ENCODE assay signal across 1 cellular context in the genomic region with DNA sequence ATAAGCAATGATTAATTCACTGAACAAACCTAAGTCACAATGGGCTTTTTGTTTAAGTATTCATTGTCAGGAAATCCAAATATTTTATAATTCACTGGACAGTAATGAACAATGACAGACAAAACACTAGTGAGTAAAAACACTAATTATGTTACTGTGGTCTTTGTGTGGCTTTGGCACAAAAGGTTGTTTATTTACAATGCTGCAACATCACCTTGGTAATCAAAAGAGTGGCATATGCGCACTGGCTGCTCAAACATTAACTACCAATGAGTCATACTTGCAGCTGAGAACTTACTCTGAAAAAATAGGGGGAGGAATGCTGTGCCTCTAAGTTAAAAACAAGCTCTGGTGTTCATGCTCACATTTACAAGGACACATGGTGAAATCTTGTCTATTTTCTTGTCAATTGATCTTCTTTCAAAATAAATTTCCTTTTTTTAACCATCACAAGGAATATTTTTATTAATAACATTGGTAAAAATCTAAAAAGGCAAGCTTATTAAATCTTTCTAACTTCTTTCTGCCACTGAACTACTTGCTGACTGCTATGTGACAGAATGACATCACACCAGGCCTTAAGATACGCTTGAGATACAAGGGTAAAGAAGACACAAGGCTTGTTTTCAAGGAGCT.
TF ChIP-seq lines count a peak whose summit lies in the region.

No MANE protein-coding gene starts in this region.

TF ChIP-seq in HEK293, 187 proteins besides CTCF, POLR2A, EP300 and RAD21 (continued from another document):
- TF ChIP-seq FEZF1 (tag by site-specific recombination; IDR thresholded peaks at IDR 0.05) (peak; percentile 72), PRDM1 (tag by site-specific recombination; IDR thresholded peaks at IDR 0.05) (0 out of 2 replicates have a peak, but pooled peaks have one; percentile 7), SETDB1 (IDR thresholded peaks at IDR 0.05; ENCODE audit: insufficient read length, low read length) (no peak), ZNF658 (tag by site-specific recombination; IDR thresholded peaks at IDR 0.05) (no peak), ZEB2 (tag by site-specific recombination; IDR thresholded peaks at IDR 0.05) (0 out of 2 replicates have a peak, but pooled peaks have one; percentile 61), ZNF366 (tag by site-specific recombination; conservative IDR thresholded peaks at IDR 0.05) (peak; percentile 73), KLF16 (tag by site-specific recombination; IDR thresholded peaks at IDR 0.05) (no peak)
- TF ChIP-seq, protein P1, sequence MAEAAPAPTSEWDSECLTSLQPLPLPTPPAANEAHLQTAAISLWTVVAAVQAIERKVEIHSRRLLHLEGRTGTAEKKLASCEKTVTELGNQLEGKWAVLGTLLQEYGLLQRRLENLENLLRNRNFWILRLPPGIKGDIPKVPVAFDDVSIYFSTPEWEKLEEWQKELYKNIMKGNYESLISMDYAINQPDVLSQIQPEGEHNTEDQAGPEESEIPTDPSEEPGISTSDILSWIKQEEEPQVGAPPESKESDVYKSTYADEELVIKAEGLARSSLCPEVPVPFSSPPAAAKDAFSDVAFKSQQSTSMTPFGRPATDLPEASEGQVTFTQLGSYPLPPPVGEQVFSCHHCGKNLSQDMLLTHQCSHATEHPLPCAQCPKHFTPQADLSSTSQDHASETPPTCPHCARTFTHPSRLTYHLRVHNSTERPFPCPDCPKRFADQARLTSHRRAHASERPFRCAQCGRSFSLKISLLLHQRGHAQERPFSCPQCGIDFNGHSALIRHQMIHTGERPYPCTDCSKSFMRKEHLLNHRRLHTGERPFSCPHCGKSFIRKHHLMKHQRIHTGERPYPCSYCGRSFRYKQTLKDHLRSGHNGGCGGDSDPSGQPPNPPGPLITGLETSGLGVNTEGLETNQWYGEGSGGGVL (tag by site-specific recombination; IDR thresholded peaks at IDR 0.05), result 0 out of 2 replicates have a peak, but pooled peaks have one; percentile 47
- TF ChIP-seq, protein P2, sequence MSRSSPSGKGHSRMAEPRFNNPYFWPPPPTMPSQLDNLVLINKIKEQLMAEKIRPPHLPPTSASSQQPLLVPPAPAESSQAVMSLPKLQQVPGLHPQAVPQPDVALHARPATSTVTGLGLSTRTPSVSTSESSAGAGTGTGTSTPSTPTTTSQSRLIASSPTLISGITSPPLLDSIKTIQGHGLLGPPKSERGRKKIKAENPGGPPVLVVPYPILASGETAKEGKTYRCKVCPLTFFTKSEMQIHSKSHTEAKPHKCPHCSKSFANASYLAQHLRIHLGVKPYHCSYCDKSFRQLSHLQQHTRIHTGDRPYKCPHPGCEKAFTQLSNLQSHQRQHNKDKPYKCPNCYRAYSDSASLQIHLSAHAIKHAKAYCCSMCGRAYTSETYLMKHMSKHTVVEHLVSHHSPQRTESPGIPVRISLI (tag by site-specific recombination; IDR thresholded peaks at IDR 0.05), result peak; percentile 70
- TF ChIP-seq, protein P3, sequence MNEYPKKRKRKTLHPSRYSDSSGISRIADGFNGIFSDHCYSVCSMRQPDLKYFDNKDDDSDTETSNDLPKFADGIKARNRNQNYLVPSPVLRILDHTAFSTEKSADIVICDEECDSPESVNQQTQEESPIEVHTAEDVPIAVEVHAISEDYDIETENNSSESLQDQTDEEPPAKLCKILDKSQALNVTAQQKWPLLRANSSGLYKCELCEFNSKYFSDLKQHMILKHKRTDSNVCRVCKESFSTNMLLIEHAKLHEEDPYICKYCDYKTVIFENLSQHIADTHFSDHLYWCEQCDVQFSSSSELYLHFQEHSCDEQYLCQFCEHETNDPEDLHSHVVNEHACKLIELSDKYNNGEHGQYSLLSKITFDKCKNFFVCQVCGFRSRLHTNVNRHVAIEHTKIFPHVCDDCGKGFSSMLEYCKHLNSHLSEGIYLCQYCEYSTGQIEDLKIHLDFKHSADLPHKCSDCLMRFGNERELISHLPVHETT (tag by site-specific recombination; IDR thresholded peaks at IDR 0.05), result peak; percentile 21; the same call in 1 of the 2 replicates
- TF ChIP-seq, protein P4, sequence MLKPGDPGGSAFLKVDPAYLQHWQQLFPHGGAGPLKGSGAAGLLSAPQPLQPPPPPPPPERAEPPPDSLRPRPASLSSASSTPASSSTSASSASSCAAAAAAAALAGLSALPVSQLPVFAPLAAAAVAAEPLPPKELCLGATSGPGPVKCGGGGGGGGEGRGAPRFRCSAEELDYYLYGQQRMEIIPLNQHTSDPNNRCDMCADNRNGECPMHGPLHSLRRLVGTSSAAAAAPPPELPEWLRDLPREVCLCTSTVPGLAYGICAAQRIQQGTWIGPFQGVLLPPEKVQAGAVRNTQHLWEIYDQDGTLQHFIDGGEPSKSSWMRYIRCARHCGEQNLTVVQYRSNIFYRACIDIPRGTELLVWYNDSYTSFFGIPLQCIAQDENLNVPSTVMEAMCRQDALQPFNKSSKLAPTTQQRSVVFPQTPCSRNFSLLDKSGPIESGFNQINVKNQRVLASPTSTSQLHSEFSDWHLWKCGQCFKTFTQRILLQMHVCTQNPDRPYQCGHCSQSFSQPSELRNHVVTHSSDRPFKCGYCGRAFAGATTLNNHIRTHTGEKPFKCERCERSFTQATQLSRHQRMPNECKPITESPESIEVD (tag by site-specific recombination; IDR thresholded peaks at IDR 0.05), result peak; percentile 69
- TF ChIP-seq, protein P5, sequence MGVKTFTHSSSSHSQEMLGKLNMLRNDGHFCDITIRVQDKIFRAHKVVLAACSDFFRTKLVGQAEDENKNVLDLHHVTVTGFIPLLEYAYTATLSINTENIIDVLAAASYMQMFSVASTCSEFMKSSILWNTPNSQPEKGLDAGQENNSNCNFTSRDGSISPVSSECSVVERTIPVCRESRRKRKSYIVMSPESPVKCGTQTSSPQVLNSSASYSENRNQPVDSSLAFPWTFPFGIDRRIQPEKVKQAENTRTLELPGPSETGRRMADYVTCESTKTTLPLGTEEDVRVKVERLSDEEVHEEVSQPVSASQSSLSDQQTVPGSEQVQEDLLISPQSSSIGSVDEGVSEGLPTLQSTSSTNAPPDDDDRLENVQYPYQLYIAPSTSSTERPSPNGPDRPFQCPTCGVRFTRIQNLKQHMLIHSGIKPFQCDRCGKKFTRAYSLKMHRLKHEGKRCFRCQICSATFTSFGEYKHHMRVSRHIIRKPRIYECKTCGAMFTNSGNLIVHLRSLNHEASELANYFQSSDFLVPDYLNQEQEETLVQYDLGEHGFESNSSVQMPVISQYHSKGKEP (tag by site-specific recombination; IDR thresholded peaks at IDR 0.05), result peak; percentile 82
- TF ChIP-seq, protein P6, sequence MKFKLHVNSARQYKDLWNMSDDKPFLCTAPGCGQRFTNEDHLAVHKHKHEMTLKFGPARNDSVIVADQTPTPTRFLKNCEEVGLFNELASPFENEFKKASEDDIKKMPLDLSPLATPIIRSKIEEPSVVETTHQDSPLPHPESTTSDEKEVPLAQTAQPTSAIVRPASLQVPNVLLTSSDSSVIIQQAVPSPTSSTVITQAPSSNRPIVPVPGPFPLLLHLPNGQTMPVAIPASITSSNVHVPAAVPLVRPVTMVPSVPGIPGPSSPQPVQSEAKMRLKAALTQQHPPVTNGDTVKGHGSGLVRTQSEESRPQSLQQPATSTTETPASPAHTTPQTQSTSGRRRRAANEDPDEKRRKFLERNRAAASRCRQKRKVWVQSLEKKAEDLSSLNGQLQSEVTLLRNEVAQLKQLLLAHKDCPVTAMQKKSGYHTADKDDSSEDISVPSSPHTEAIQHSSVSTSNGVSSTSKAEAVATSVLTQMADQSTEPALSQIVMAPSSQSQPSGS (tag by site-specific recombination; IDR thresholded peaks at IDR 0.05; ENCODE audit: low read depth), result peak; percentile 45
- TF ChIP-seq, protein P7, sequence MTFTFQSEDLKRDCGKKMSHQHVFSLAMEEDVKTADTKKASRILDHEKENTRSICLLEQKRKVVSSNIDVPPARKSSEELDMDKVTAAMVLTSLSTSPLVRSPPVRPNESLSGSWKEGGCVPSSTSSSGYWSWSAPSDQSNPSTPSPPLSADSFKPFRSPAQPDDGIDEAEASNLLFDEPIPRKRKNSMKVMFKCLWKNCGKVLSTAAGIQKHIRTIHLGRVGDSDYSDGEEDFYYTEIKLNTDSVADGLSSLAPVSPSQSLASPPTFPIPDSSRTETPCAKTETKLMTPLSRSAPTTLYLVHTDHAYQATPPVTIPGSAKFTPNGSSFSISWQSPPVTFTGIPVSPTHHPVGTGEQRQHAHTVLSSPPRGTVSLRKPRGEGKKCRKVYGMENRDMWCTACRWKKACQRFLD (tag by site-specific recombination; IDR thresholded peaks at IDR 0.05), result no peak
